Comparison of ENCODE assay signal across 1 cellular context in genomic region chr5:138273834-138274188, GRCh38.
TF ChIP-seq lines count a peak whose summit lies in the region.

No MANE protein-coding gene starts in this region.

TF ChIP-seq in HepG2, 621 proteins besides CTCF, POLR2A, EP300 and RAD21:
- TF ChIP-seq ZNF235 (CRISPR knock-in tag; IDR thresholded peaks at IDR 0.05; ENCODE audit: borderline replicate concordance) (no peak), MZF1 (CRISPR knock-in tag; IDR thresholded peaks at IDR 0.05; ENCODE audit: borderline replicate concordance) (no peak), PHF21A (CRISPR knock-in tag; IDR thresholded peaks at IDR 0.05) (no peak), ATF2 (CRISPR knock-in tag; IDR thresholded peaks at IDR 0.05) (no peak), ZNF44 (CRISPR knock-in tag; IDR thresholded peaks at IDR 0.05) (no peak), KDM4B (CRISPR knock-in tag; IDR thresholded peaks at IDR 0.05) (no peak), NKX3-1 (CRISPR knock-in tag; IDR thresholded peaks at IDR 0.05) (no peak), MAX (IDR thresholded peaks at IDR 0.05) (0 out of 2 replicates have a peak, but pooled peaks have one; percentile 14), HNF4G (IDR thresholded peaks at IDR 0.05; ENCODE audit: borderline replicate concordance, low read depth, low read length) (no peak), HNF4G (CRISPR knock-in tag; IDR thresholded peaks at IDR 0.05; ENCODE audit: borderline replicate concordance, low read depth) (no peak), PAX8 (CRISPR knock-in tag; IDR thresholded peaks at IDR 0.05; ENCODE audit: borderline replicate concordance) (no peak), ZNF572 (CRISPR knock-in tag; IDR thresholded peaks at IDR 0.05) (no peak), MNT (IDR thresholded peaks at IDR 0.05) (peak; percentile 29; the same call in 1 of the 2 replicates), ASH2L (IDR thresholded peaks at IDR 0.05; ENCODE audit: insufficient read length, low read depth, low read length) (no peak), ZNF737 (CRISPR knock-in tag; IDR thresholded peaks at IDR 0.05; ENCODE audit: borderline replicate concordance) (no peak), DZIP1 (CRISPR knock-in tag; IDR thresholded peaks at IDR 0.05) (no peak), YEATS4 (CRISPR knock-in tag; IDR thresholded peaks at IDR 0.05; ENCODE audit: borderline replicate concordance) (no peak)
TF ChIP-seq in HepG2: peak in this region for 2.
